32 cellular contexts compared by ENCODE assay signal in the genomic region with DNA sequence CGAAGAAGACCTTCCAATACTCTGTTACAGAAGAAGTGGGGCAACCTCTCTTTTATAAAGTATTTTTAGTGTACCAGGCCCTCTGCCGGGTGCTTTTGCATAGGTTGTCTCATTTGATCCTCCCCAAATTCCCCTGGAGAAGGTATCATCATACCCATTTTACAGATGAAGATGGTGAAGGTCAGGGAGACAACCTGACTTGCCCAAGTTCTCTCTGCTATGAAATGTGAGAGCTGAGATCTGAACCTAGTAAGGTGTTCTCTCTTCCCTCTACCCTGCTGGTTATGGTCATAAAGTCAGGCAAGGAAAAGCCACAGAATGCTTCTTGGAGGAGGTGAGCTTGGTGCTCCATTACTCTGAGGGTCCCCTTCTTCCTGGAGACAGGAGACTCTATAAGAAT. TPM values are rescaled to one million over a fixed set of nuclear protein-coding genes. Genes with fewer than 3 reads are reported as not detected.
"Had no signal": no experiment of that assay in that cellular context is flagged by ENCODE, and none has a peak within 500 bp of the region (broad histone marks: within the 10 kb centered on the region; RNA-seq: fewer than 3 reads in every experiment).

No MANE protein-coding gene starts in this region.

- FAIRE-seq: colon, islet of Langerhans, keratinocyte had no signal

- H3K9me3 ChIP-seq: esophagus squamous epithelium, gastrocnemius medialis, left lung, lower lobe of right lung, mucosa of descending colon had no signal

- H3K36me3 ChIP-seq: esophagus squamous epithelium, gastrocnemius medialis, heart right ventricle, left lung, lower lobe of right lung had no signal

- DNase-seq: dermis blood vessel endothelial cell; dorsolateral prefrontal cortex; effector CD4-positive, alpha-beta T cell; effector memory CD4-positive, alpha-beta T cell; erythroblast; esophagus squamous epithelium; foreskin fibroblast; foreskin melanocyte; gastrocnemius medialis; glutamatergic neuron; head of caudate nucleus; heart right ventricle; hippocampal formation; left cardiac atrium; left lung; left ventricle myocardium superior; lower lobe of right lung; mesenchymal stem cell; mucosa of descending colon had no signal

- H3K27me3 ChIP-seq: gastrocnemius medialis, heart right ventricle, left lung had no signal

- H3K27ac ChIP-seq: coronary artery, dorsolateral prefrontal cortex, epithelial cell of prostate, esophagus squamous epithelium, gastrocnemius medialis, heart right ventricle, left lung, lower lobe of right lung had no signal

- H3K4me1 ChIP-seq: esophagus squamous epithelium, gastrocnemius medialis, heart right ventricle, left lung, lower lobe of right lung had no signal

- H3K4me3 ChIP-seq: coronary artery, dorsolateral prefrontal cortex, esophagus squamous epithelium, gastrocnemius medialis, heart right ventricle, left lung, lower lobe of right lung, mucosa of descending colon had no signal

- ATAC-seq: esophagus mucosa, gastrocnemius medialis, left cardiac atrium, left lung, left ventricle myocardium superior, mucosa of descending colon had no signal

RNA-seq across cellular contexts. Expression of a gene that starts 38.9 kb away (rescaled TPM):
- total RNA-seq: dermis blood vessel endothelial cell, esophagus mucosa, esophagus squamous epithelium, gastrocnemius medialis, glomerular endothelial cell, heart right ventricle, left cardiac atrium, left lung, left ventricle myocardium superior, lower leg skin, lower lobe of right lung, lung microvascular endothelial cell, mesenteric fat pad, mesothelial cell of epicardium, mucosa of descending colon, myocyte had no signal
- polyA plus RNA-seq: heart right ventricle, keratinocyte had no signal

RNA-seq across cellular contexts. Expression of a gene that starts 57.9 kb away (rescaled TPM):
- total RNA-seq: esophagus mucosa, gastrocnemius medialis, kidney epithelial cell, myocyte had no signal
- polyA plus RNA-seq: keratinocyte had no signal
